9 cellular contexts compared by ENCODE assay signal in the genomic region with DNA sequence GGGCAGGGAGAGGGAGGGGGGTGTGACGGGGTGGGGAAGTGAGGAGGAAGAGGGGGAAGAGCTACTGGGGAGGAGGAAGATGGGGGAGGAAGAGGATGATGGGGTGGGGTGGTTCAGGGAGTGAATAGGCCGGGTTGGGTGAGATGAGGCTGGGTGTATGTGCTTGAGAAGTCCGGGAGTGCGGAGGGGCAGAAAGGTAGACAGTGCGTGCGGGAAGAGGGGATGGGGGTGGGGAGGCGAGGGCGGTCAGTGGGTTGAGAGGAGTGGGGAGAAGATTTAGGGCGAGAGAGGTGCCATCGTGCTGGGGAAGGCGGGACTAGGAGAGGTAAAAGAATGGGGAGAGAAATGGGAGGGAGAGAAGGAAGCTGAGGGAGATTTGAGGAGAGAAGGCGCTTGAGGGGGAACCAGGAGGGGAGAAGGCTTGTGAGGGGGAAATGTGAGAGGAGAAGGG. TPM values are rescaled to one million over a fixed set of nuclear protein-coding genes. Genes with fewer than 3 reads are reported as not detected.
DNase-seq lines count a peak whose midpoint lies in the region; ATAC-seq and TF ChIP-seq lines count a peak whose summit lies in the region.
"Had no signal": no experiment of that assay in that cellular context is flagged by ENCODE, and none has a peak within 500 bp of the region (broad histone marks: within the 10 kb centered on the region; RNA-seq: fewer than 3 reads in every experiment).

No MANE protein-coding gene starts in this region.

- H3K27me3 ChIP-seq in mucosa of stomach (ENCODE audit: control insufficient read depth, insufficient read depth, low read length) = peaks cover 4% of the 10 kb centered on the region

- WGBS in urinary bladder = 11% methylated on average over 12 of the region's 12 CpGs

- TF ChIP-seq CTCF in epithelial cell of esophagus (IDR thresholded peaks at IDR 0.05; ENCODE audit: insufficient read depth, low read depth, low read length, missing control alignments) = no peak

- peaks cover 2% of the 10 kb centered on the region for H3K36me3 Mint-ChIP-seq in activated CD8-positive, alpha-beta memory T cell treated with anti-CD3 and anti-CD28 coated beads, Interleukin-2, amount 10 ng/mL, durations not matched to agents 7 days and 5 days

- no peak for DNase-seq in activated CD8-positive, alpha-beta memory T cell treated with anti-CD3 and anti-CD28 coated beads, Interleukin-2, amount 10 ng/mL, durations not matched to agents 7 days and 5 days
- no peak for DNase-seq in activated CD8-positive, alpha-beta memory T cell treated with anti-CD3 and anti-CD28 coated beads, Interleukin-2, amount 50 U/mL, for 48 hours
- DNase-seq in epithelial cell of esophagus (ENCODE audit: low read depth) (no peak), DMS 273 (lab: John Stamatoyannopoulos, UW; ENCODE audit: unreplicated experiment) (no peak), NCI-H2107 (lab: John Stamatoyannopoulos, UW) (no peak)

- H3K4me1 ChIP-seq in mucosa of stomach (ENCODE audit: control insufficient read depth, insufficient read depth, low read length) = peaks cover 5% of the 10 kb centered on the region
- no peaks in the 10 kb centered on the region for H3K4me1 ChIP-seq in urinary bladder (ENCODE audit: insufficient read depth)
- H3K4me1 ChIP-seq: BE2C had no signal

- H3K9ac ChIP-seq in mucosa of stomach (ENCODE audit: low read length) = peak overlapping the region; percentile 50

- H3K27me3 Mint-ChIP-seq in activated CD8-positive, alpha-beta memory T cell treated with anti-CD3 and anti-CD28 coated beads, Interleukin-2, amount 10 ng/mL, durations not matched to agents 7 days and 5 days = peaks cover 40% of the 10 kb centered on the region

- peaks cover 2% of the 10 kb centered on the region for H3K9me3 Mint-ChIP-seq in activated CD8-positive, alpha-beta memory T cell treated with anti-CD3 and anti-CD28 coated beads, Interleukin-2, amount 10 ng/mL, durations not matched to agents 7 days and 5 days (ENCODE audit: low read depth)

- H3K36me3 ChIP-seq in mucosa of stomach (ENCODE audit: control insufficient read depth, insufficient read depth, low read length) (no peaks in the 10 kb centered on the region), urinary bladder (ENCODE audit: insufficient read depth) (peaks cover 1% of the 10 kb centered on the region)
- H3K36me3 ChIP-seq: BE2C had no signal

- no peaks in the 10 kb centered on the region for H3K9me3 ChIP-seq in mucosa of stomach (ENCODE audit: control insufficient read depth, low read length)
- H3K9me3 ChIP-seq: BE2C had no signal

- H3K27ac Mint-ChIP-seq in activated CD8-positive, alpha-beta memory T cell treated with anti-CD3 and anti-CD28 coated beads, Interleukin-2, amount 10 ng/mL, durations not matched to agents 7 days and 5 days = peak overlapping the region; percentile 20

- H3K4me1 Mint-ChIP-seq in activated CD8-positive, alpha-beta memory T cell treated with anti-CD3 and anti-CD28 coated beads, Interleukin-2, amount 10 ng/mL, durations not matched to agents 7 days and 5 days = peaks cover 25% of the 10 kb centered on the region

- CTCF ChIA-PET in activated CD8-positive, alpha-beta memory T cell treated with anti-CD3 and anti-CD28 coated beads, Interleukin-2, amount 10 ng/mL, durations not matched to agents 7 days and 5 days (lab: Charles Lee) = interaction anchor here (2.0 to 2.5 kb wide), 2 partner anchors 10 to 40 kb away, joined by 5 to 9 read pairs; no protein-coding TSS in a partner anchor

- H3K4me3 Mint-ChIP-seq in activated CD8-positive, alpha-beta memory T cell treated with anti-CD3 and anti-CD28 coated beads, Interleukin-2, amount 10 ng/mL, durations not matched to agents 7 days and 5 days = no peak overlapping the region

- no peak for ATAC-seq in activated CD8-positive, alpha-beta memory T cell treated with anti-CD3 and anti-CD28 coated beads, Interleukin-2, amount 10 ng/mL, durations not matched to agents 7 days and 5 days
- no peak for ATAC-seq in HG03571 (IDR thresholded peaks at IDR 0.05; ENCODE audit: unreplicated experiment)

- no peak overlapping the region for H3K27ac ChIP-seq in urinary bladder (ENCODE audit: low read depth)

- peak overlapping the region; percentile 30 for H3K4me3 ChIP-seq in epithelial cell of esophagus (ENCODE audit: low read length)
- no peak overlapping the region for H3K4me3 ChIP-seq in mucosa of stomach (ENCODE audit: low read length)
- H3K4me3 ChIP-seq in urinary bladder (ENCODE audit: low read depth, low read length) = peak overlapping the region; percentile 33

RNA-seq across cellular contexts. Expression of a gene that starts 30.9 kb away (rescaled TPM):
- total RNA-seq in activated CD8-positive, alpha-beta memory T cell treated with anti-CD3 and anti-CD28 coated beads, Interleukin-2, amount 10 ng/mL, durations not matched to agents 7 days and 5 days = under 1 TPM; 0.61 to 0.88 TPM
- 11.2 TPM for total RNA-seq in urinary bladder
- 27.6 TPM for polyA plus RNA-seq in urinary bladder
